7 cellular contexts compared by ENCODE assay signal in genomic region chr10:124035928-124036558, GRCh38. TPM values are rescaled to one million over a fixed set of nuclear protein-coding genes. Genes with fewer than 3 reads are reported as not detected.
DNase-seq lines count a peak whose midpoint lies in the region; ATAC-seq lines count a peak whose summit lies in the region.

No MANE protein-coding gene starts in this region.

- peaks cover 7% of the 10 kb centered on the region for H3K27me3 Mint-ChIP-seq in activated T-cell treated with anti-CD3 and anti-CD28 coated beads, Interleukin-2, amount 50 U/mL, for 4 hours (ENCODE audit: low read depth)
- H3K27me3 Mint-ChIP-seq in natural killer cell treated with Interleukin-12 subunit alpha and Interleukin-12 subunit beta and Interleukin-15 and Interleukin-18, amount 100 ng/mL, for 72 hours, result peaks cover 0 to 7% of the 10 kb centered on the region in 2 donors

- H3K4me1 Mint-ChIP-seq in activated T-cell treated with anti-CD3 and anti-CD28 coated beads, Interleukin-2, amount 50 U/mL, for 4 hours (ENCODE audit: low read depth), result peaks cover 11% of the 10 kb centered on the region
- H3K4me1 Mint-ChIP-seq in natural killer cell treated with Interleukin-12 subunit alpha and Interleukin-12 subunit beta and Interleukin-15 and Interleukin-18, amount 100 ng/mL, for 72 hours (ENCODE audit: low read depth in 2 of 2), result peaks cover 6 to 10% of the 10 kb centered on the region in 2 donors

- no peaks in the 10 kb centered on the region for H3K36me3 Mint-ChIP-seq in activated T-cell treated with anti-CD3 and anti-CD28 coated beads, Interleukin-2, amount 50 U/mL, for 4 hours (ENCODE audit: insufficient read depth)
- H3K36me3 Mint-ChIP-seq in natural killer cell treated with Interleukin-12 subunit alpha and Interleukin-12 subunit beta and Interleukin-15 and Interleukin-18, amount 100 ng/mL, for 72 hours, result no peaks in the 10 kb centered on the region

- no peaks in the 10 kb centered on the region for H3K9me3 Mint-ChIP-seq in activated T-cell treated with anti-CD3 and anti-CD28 coated beads, Interleukin-2, amount 50 U/mL, for 4 hours
- H3K9me3 Mint-ChIP-seq in natural killer cell treated with Interleukin-12 subunit alpha and Interleukin-12 subunit beta and Interleukin-15 and Interleukin-18, amount 100 ng/mL, for 72 hours, result no peaks in the 10 kb centered on the region

- peak; percentile 85 for DNase-seq in KG1 (lab: John Stamatoyannopoulos, UW)
- no peak for DNase-seq in activated T-cell treated with anti-CD3 and anti-CD28 coated beads, Interleukin-2, amount 50 U/mL, for 4 hours
- no peak for DNase-seq in natural killer cell treated with Interleukin-12 subunit alpha and Interleukin-12 subunit beta and Interleukin-15 and Interleukin-18, amount 100 ng/mL, for 72 hours (ENCODE audit: low spot score)
- DNase-seq in DMS79 (lab: John Stamatoyannopoulos, UW), result no peak
- DNase-seq in NCI-H2081 treated with DMSO at 0.1 percent for 48 hours (lab: John Stamatoyannopoulos, UW), result no peak

- H3K27ac Mint-ChIP-seq in natural killer cell treated with Interleukin-12 subunit alpha and Interleukin-12 subunit beta and Interleukin-15 and Interleukin-18, amount 100 ng/mL, for 72 hours, result peak overlapping the region in 1 of 2 donors; percentile 56

- peak; percentile 94 for ATAC-seq in GM18520 (IDR thresholded peaks at IDR 0.05; ENCODE audit: unreplicated experiment)
- peak; percentile 99 for ATAC-seq in GM21717 (IDR thresholded peaks at IDR 0.05; ENCODE audit: unreplicated experiment)
- peak; percentile 51 to 65 for ATAC-seq in activated T-cell treated with anti-CD3 and anti-CD28 coated beads, Interleukin-2, amount 50 U/mL, for 4 hours
- ATAC-seq in natural killer cell treated with Interleukin-12 subunit alpha and Interleukin-12 subunit beta and Interleukin-15 and Interleukin-18, amount 100 ng/mL, for 72 hours, result peak; percentile 61 to 76

- H3K4me3 Mint-ChIP-seq in activated T-cell treated with anti-CD3 and anti-CD28 coated beads, Interleukin-2, amount 50 U/mL, for 4 hours, result no peak overlapping the region
- H3K4me3 Mint-ChIP-seq in natural killer cell treated with Interleukin-12 subunit alpha and Interleukin-12 subunit beta and Interleukin-15 and Interleukin-18, amount 100 ng/mL, for 72 hours, result peak overlapping the region; percentile 15

RNA-seq across cellular contexts. Expression of gene CHST15, which starts 57.4 kb away (rescaled TPM):
- total RNA-seq in activated T-cell treated with anti-CD3 and anti-CD28 coated beads, Interleukin-2, amount 50 U/mL, for 4 hours, result under 1 TPM; 0.08 to 0.29 (median 0.11) TPM
- under 1 TPM in 1 of 2 donors, not detected in 1; 0.95 TPM for total RNA-seq in natural killer cell treated with Interleukin-12 subunit alpha and Interleukin-12 subunit beta and Interleukin-15 and Interleukin-18, amount 100 ng/mL, for 72 hours
